Comparison of ENCODE assay signal across 12 cellular contexts in the genomic region with DNA sequence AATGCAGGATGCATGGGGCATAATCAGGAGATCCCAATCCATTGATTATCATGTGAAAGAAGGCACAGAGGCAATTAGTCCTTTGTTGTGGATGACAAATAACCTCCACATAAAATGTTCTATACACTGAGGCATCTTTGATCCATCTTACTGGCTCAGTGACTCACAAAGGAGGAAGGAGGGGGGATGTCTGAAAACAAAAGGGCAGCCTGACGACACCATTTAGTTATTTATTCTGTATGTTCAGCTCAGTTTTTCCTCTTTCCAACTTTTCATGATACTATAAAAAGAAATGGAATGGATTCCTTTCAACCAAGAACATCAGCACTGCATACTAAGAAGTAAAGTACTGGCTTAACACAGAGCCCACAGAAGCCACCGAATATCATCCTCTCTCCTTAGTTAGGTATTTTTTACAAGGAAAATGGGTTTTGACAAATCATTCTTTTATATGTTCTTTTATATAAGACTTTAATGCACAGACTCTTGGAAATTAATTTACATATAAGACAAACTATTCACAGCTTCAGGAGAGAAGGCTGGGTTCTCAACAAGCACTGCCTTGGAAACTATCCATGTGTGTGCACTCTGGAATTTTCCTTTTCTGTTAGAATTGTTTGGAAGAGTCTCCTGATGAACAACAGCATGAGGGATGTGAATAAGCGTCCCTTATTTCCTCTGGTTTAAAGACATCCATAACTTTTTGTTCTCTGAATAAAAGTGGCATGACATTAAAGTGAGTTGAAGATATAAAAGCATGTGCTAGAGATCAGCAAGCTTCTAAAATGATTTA.
DNase-seq lines count a peak whose midpoint lies in the region; ATAC-seq lines count a peak whose summit lies in the region.
"Had no signal": no experiment of that assay in that cellular context is flagged by ENCODE, and none has a peak within 500 bp of the region (broad histone marks: within the 10 kb centered on the region; RNA-seq: fewer than 3 reads in every experiment).

No MANE protein-coding gene starts in this region.

- ATAC-seq in GM21723 (IDR thresholded peaks at IDR 0.05; ENCODE audit: unreplicated experiment), result no peak

- intact Hi-C loops in posterior cingulate gyrus (cut with DNase I), result no loop called here

- DNase-seq in AG20443 (ENCODE audit: low spot score), result peak; percentile 43
- DNase-seq in LHCN-M2 (ENCODE audit: low read depth), result peak; percentile 70
- DNase-seq in cerebellar cortex (ENCODE audit: low spot score), result peak; percentile 54
- peak; percentile 22 for DNase-seq in myocyte (ENCODE audit: low read depth)
- DNase-seq in NCI-H1048 (lab: John Stamatoyannopoulos, UW), result no peak
- DNase-seq in NCI-H187 (lab: John Stamatoyannopoulos, UW), result no peak
- no peak for DNase-seq in posterior cingulate gyrus
- DNase-seq: activated naive CD8-positive, alpha-beta T cell treated with anti-CD3 and anti-CD28 coated beads, Interleukin-2, amount 10 ng/mL, durations not matched to agents 7 days and 5 days; DMS79; NCI-H2107; stimulated activated naive CD4-positive, alpha-beta T cell treated with Interleukin-2 at 50 U/mL for 16 hours had no signal

Comparison
In these comparisons a context has a peak if more than half of its experiments do, and no peak if none do; other contexts are left out.
1. DNase-seq: peak in AG20443 (single experiment), LHCN-M2 (single experiment), cerebellar cortex (single experiment) and myocyte (single experiment); none in NCI-H1048 (single experiment), NCI-H187 (0 of 2) and posterior cingulate gyrus (0 of 10).